ENCODE assay signal across 1 cellular context in the genomic region with DNA sequence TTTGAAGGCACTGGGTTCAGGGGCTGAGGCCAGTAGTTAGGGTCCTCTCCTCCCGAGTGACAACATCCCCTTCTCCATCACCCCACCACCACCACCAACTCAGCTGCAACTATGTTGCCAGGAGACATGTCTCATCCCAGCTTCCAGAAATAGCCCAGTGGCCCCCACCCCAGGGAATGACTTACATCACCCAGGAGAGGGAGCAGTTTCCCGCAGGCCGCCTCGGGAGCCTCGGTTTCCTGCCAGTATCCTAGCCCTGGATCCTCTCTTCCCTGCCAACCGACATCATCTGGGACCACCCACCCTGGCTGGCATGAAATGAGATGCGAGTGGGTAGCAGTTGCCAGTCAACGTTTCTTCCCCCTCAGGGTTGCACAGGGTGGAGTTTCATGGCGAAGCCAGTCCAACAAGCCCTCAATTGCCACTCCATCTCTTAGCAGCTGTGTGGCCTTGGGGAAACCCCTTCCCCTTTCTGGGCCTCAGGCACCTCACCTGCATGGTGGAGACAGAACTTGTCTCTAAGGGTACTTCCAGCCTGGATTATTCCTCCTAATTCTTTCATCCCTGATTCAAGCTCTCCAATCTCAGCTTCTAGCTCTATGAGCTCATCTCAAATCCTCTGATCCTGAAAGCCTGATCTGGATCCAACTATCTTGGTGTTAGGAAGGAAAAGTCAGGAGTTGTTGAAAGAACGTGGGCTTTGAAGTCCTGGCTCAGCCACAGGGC.
TF ChIP-seq lines count a peak whose summit lies in the region.

No MANE protein-coding gene starts in this region.

TF ChIP-seq in K562, 482 proteins besides CTCF, POLR2A, EP300 and RAD21 (continued from another document):
- TF ChIP-seq, protein P1, sequence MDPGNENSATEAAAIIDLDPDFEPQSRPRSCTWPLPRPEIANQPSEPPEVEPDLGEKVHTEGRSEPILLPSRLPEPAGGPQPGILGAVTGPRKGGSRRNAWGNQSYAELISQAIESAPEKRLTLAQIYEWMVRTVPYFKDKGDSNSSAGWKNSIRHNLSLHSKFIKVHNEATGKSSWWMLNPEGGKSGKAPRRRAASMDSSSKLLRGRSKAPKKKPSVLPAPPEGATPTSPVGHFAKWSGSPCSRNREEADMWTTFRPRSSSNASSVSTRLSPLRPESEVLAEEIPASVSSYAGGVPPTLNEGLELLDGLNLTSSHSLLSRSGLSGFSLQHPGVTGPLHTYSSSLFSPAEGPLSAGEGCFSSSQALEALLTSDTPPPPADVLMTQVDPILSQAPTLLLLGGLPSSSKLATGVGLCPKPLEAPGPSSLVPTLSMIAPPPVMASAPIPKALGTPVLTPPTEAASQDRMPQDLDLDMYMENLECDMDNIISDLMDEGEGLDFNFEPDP (CRISPR knock-in tag; IDR thresholded peaks at IDR 0.05), result no peak
- TF ChIP-seq SUPT5H (IDR thresholded peaks at IDR 0.05) (peak; percentile 43; the same call in 1 of the 2 replicates), HDGF (IDR thresholded peaks at IDR 0.05) (0 out of 2 replicates have a peak, but pooled peaks have one; percentile 31), JUND (IDR thresholded peaks at IDR 0.05; ENCODE audit: borderline replicate concordance, low read depth, low read length) (peak; percentile 33; the same call in 1 of the 2 replicates), JUND (tag; IDR thresholded peaks at IDR 0.05; ENCODE audit: borderline replicate concordance, low read depth, low read length) (no peak)
